Comparison of ENCODE assay signal across 10 cellular contexts in genomic region chr14:62691613-62692489, GRCh38.
DNase-seq lines count a peak whose midpoint lies in the region; ATAC-seq and TF ChIP-seq lines count a peak whose summit lies in the region.
"Had no signal": no experiment of that assay in that cellular context is flagged by ENCODE, and none has a peak within 500 bp of the region (broad histone marks: within the 10 kb centered on the region; RNA-seq: fewer than 3 reads in every experiment).

No MANE protein-coding gene starts in this region.

- H3K4me3 Mint-ChIP-seq in activated naive CD8-positive, alpha-beta T cell treated with anti-CD3 and anti-CD28 coated beads, Interleukin-2, amount 50 U/mL, for 24 hours, result no peak overlapping the region
- H3K4me3 Mint-ChIP-seq: stimulated activated naive CD8-positive, alpha-beta T cell treated with anti-CD3 and anti-CD28 coated beads, Interleukin-15, Interleukin-2, amounts not matched to agents 100 ng/mL and 50 ng/mL, for 24 hours had no signal

- H3K9me3 Mint-ChIP-seq in activated naive CD8-positive, alpha-beta T cell treated with anti-CD3 and anti-CD28 coated beads, Interleukin-2, amount 50 U/mL, for 24 hours, result peaks cover 8% of the 10 kb centered on the region

- H3K27ac Mint-ChIP-seq in activated naive CD8-positive, alpha-beta T cell treated with anti-CD3 and anti-CD28 coated beads, Interleukin-2, amount 50 U/mL, for 24 hours, result no peak overlapping the region
- H3K27ac Mint-ChIP-seq: stimulated activated naive CD8-positive, alpha-beta T cell treated with anti-CD3 and anti-CD28 coated beads, Interleukin-15, Interleukin-2, amounts not matched to agents 100 ng/mL and 50 ng/mL, for 24 hours had no signal

- H3K4me1 Mint-ChIP-seq in activated naive CD8-positive, alpha-beta T cell treated with anti-CD3 and anti-CD28 coated beads, Interleukin-2, amount 50 U/mL, for 24 hours, result no peaks in the 10 kb centered on the region

- no peaks in the 10 kb centered on the region for H3K27me3 ChIP-seq in psoas muscle (ENCODE audit: insufficient read depth in 3 of 3, low read length in 2 of 3)

- TF ChIP-seq CTCF in epithelial cell of esophagus (IDR thresholded peaks at IDR 0.05; ENCODE audit: insufficient read depth, low read depth, low read length, missing control alignments) (no peak), psoas muscle (IDR thresholded peaks at IDR 0.05) (no peak)

- DNase-seq in GM04503 (ENCODE audit: low read depth) (peak; percentile 64), NCI-H2171 (lab: John Stamatoyannopoulos, UW) (peak; percentile 78), epithelial cell of esophagus (ENCODE audit: low read depth) (peak; percentile 99), psoas muscle (no peak), HK-2 (ENCODE audit: unreplicated experiment) (no peak)
- DNase-seq in activated naive CD8-positive, alpha-beta T cell treated with anti-CD3 and anti-CD28 coated beads, Interleukin-2, amount 50 U/mL, for 24 hours, result no peak

- WGBS in psoas muscle, 3 donors, result 75 to 82% (median 77%) methylated on average over 4 of the region's 4 CpGs

- H3K4me1 ChIP-seq in psoas muscle, result no peaks in the 10 kb centered on the region

- intact Hi-C loops in psoas muscle (cut with DNase I), result no loop called here

- H3K9me3 ChIP-seq in psoas muscle, result no peaks in the 10 kb centered on the region

- no peaks in the 10 kb centered on the region for H3K36me3 ChIP-seq in psoas muscle (ENCODE audit: insufficient read depth in 1 of 2, low read depth in 1 of 2)

- H3K36me3 Mint-ChIP-seq in activated naive CD8-positive, alpha-beta T cell treated with anti-CD3 and anti-CD28 coated beads, Interleukin-2, amount 50 U/mL, for 24 hours (ENCODE audit: low read depth), result no peaks in the 10 kb centered on the region

- H3K4me3 ChIP-seq in epithelial cell of esophagus (ENCODE audit: low read length), result peak overlapping the region; percentile 9
- H3K4me3 ChIP-seq in psoas muscle, result no peak overlapping the region
- H3K4me3 ChIP-seq: SK-N-MC had no signal

- H3K27ac ChIP-seq in psoas muscle, result peak overlapping the region; percentile 36
- H3K27ac ChIP-seq: SK-N-MC had no signal

- H3K27me3 Mint-ChIP-seq in activated naive CD8-positive, alpha-beta T cell treated with anti-CD3 and anti-CD28 coated beads, Interleukin-2, amount 50 U/mL, for 24 hours, result no peaks in the 10 kb centered on the region
- H3K27me3 Mint-ChIP-seq: stimulated activated naive CD8-positive, alpha-beta T cell treated with anti-CD3 and anti-CD28 coated beads, Interleukin-15, Interleukin-2, amounts not matched to agents 100 ng/mL and 50 ng/mL, for 24 hours had no signal

- ATAC-seq in psoas muscle, result peak; percentile 88 to 98 (median 96)
- ATAC-seq in activated naive CD8-positive, alpha-beta T cell treated with anti-CD3 and anti-CD28 coated beads, Interleukin-2, amount 50 U/mL, for 24 hours, result no peak
- no peak for ATAC-seq in GM21447 (IDR thresholded peaks at IDR 0.05; ENCODE audit: unreplicated experiment)
- ATAC-seq in GM19467 (IDR thresholded peaks at IDR 0.05; ENCODE audit: unreplicated experiment), result no peak

Comparison
In these comparisons a context has a peak if more than half of its experiments do, and no peak if none do; other contexts are left out.
1. DNase-seq: peak in GM04503 (single experiment), NCI-H2171 (single experiment) and epithelial cell of esophagus (single experiment); none in psoas muscle (0 of 2), activated naive CD8-positive, alpha-beta T cell treated with anti-CD3 and anti-CD28 coated beads, Interleukin-2, amount 50 U/mL, for 24 hours (single experiment) and HK-2 (single experiment).
2. ATAC-seq: peak in psoas muscle (4 of 4); none in activated naive CD8-positive, alpha-beta T cell treated with anti-CD3 and anti-CD28 coated beads, Interleukin-2, amount 50 U/mL, for 24 hours (single experiment), GM21447 (single experiment) and GM19467 (single experiment).